28 cellular contexts compared by ENCODE assay signal in genomic region chr10:69944761-69945160, GRCh38.
DNase-seq lines count a peak whose midpoint lies in the region; ATAC-seq, FAIRE-seq and TF ChIP-seq lines count a peak whose summit lies in the region.
"Had no signal": no experiment of that assay in that cellular context is flagged by ENCODE, and none has a peak within 500 bp of the region (broad histone marks: within the 10 kb centered on the region; RNA-seq: fewer than 3 reads in every experiment).

No MANE protein-coding gene starts in this region.

- WGBS in HepG2 (ENCODE audit: low lambda C conversion rate) = 13% methylated on average over 6 of the region's 10 CpGs
- 69% methylated on average over 1 of the region's 10 CpGs for WGBS in right lobe of liver (ENCODE audit: insufficient coverage, low coverage, low lambda C conversion rate, missing lambda C conversion rate)
- WGBS in H1 (ENCODE audit: extremely low coverage in 1 of 2, insufficient coverage in 1 of 2, insufficient read length in 1 of 2, insufficient replicate concordance in 2 of 2, low coverage in 1 of 2, low lambda C conversion rate in 2 of 2, missing lambda C conversion rate in 1 of 2), 2 experiments = 87% methylated on average over 10 of the region's 10 CpGs; no CpG with 5 or more reads in 1 of the 2 experiments

- H3K56ac ChIP-seq in H1 (replicated peaks; ENCODE audit: insufficient read length, low read depth, low read length) = no peak overlapping the region

- CTCF ChIA-PET in HepG2 (lab: Yijun Ruan, JAX; ENCODE audit: low intra/inter-chr PET ratio, low total read pairs) (no interaction called here), PC-3 (lab: Charles Lee) (no interaction called here), H1 (lab: Charles Lee; ENCODE audit: partially characterized antibody) (interaction anchor here (0.9 to 9.8 kb wide), 3 partner anchors 14 to 154 kb away, joined by 3 to 94 read pairs (median 11); no protein-coding TSS in a partner anchor)

- H3K9ac ChIP-seq in HepG2 (ENCODE audit: insufficient read depth, low read depth, low read length) (no peak overlapping the region), PC-3 (ENCODE audit: low read length) (no peak overlapping the region), H1 (replicated peaks in 1 of 4; ENCODE audit: extremely low read depth in 1 of 4, low read depth in 3 of 4, low read length in 3 of 4) (no peak overlapping the region)
- H3K9ac ChIP-seq: BLaER1 had no signal

- DNase-seq in HepG2 (ENCODE audit: low spot score) (no peak), right lobe of liver (no peak), PC-3 (no peak), H1 (ENCODE audit: low read depth in 1 of 2, low spot score in 2 of 2) (no peak), thoracic aorta (ENCODE audit: low spot score) (no peak), HT-29 (ENCODE audit: low spot score) (no peak), NCI-H524 treated with DMSO at 0.1 percent for 48 hours (lab: John Stamatoyannopoulos, UW) (no peak)
- DNase-seq: 8988T; ACHN; BE2C; C1 segment of cervical spinal cord; CD4-positive, alpha-beta memory T cell; CD4-positive, CD25-positive, alpha-beta regulatory T cell; CD8-positive, alpha-beta memory T cell; COR-L47; DMS 273 treated with DMSO at 0.1 percent for 48 hours; DMS153; DMS53; DMS79; DND-41; EL; GDM1 had no signal

- no peak overlapping the region for H3K18ac ChIP-seq in H1 (ENCODE audit: extremely low read depth, low read length)

- H3K27ac ChIP-seq in HepG2 (ENCODE audit: extremely low read length, insufficient read depth, low read length) = no peak overlapping the region
- no peak overlapping the region for H3K27ac ChIP-seq in right lobe of liver
- no peak overlapping the region for H3K27ac ChIP-seq in PC-3 (ENCODE audit: low read length)
- H3K27ac ChIP-seq in H1 (ENCODE audit: low read depth, low read length) = no peak overlapping the region
- no peak overlapping the region for H3K27ac ChIP-seq in thoracic aorta
- H3K27ac ChIP-seq: BLaER1 had no signal

- H4K5ac ChIP-seq in H1 (ENCODE audit: insufficient read length, low read depth, low read length) = no peak overlapping the region

- no peak for FAIRE-seq in HepG2 (lab: Jason Lieb, UNC)
- no peak for FAIRE-seq in H1 (lab: Jason Lieb, UNC)
- FAIRE-seq: A204.1, GM12878, GM12892, GM18507 had no signal

- peak; percentile 65 for ATAC-seq in HepG2
- ATAC-seq in right lobe of liver = no peak
- peak; percentile 14; the same call in 1 of the 2 replicates for ATAC-seq in PC-3
- no peak for ATAC-seq in thoracic aorta (ENCODE audit: insufficient number of reproducible peaks, low FRiP score, low read depth)
- ATAC-seq in GM19455 (IDR thresholded peaks at IDR 0.05; ENCODE audit: unreplicated experiment) = no peak
- ATAC-seq: GM12878 had no signal

- TF ChIP-seq CTCF in HepG2 (CRISPR knock-in tag; IDR thresholded peaks at IDR 0.05) (no peak), right lobe of liver (IDR thresholded peaks at IDR 0.05) (no peak), PC-3 (conservative IDR thresholded peaks at IDR 0.05; ENCODE audit: low read depth, low read length) (no peak), H1 (IDR thresholded peaks at IDR 0.05; ENCODE audit: control extremely low read depth in 1 of 3, insufficient read depth in 1 of 3, low read depth in 1 of 3, low read length in 3 of 3) (no peak), thoracic aorta (IDR thresholded peaks at IDR 0.05) (peak; percentile 14)

- H2BK120ac ChIP-seq in H1 (replicated peaks; ENCODE audit: low read depth, low read length) = no peak overlapping the region

- no peak overlapping the region for H2BK20ac ChIP-seq in H1 (ENCODE audit: low read length)

- no peaks in the 10 kb centered on the region for H3K9me2 ChIP-seq in PC-3 (replicated peaks; ENCODE audit: low read length)

- H3K4me2 ChIP-seq in HepG2 (ENCODE audit: low read depth, low read length) = no peak overlapping the region
- H3K4me2 ChIP-seq in PC-3 (ENCODE audit: low read length) = no peak overlapping the region
- H3K4me2 ChIP-seq in H1 (ENCODE audit: insufficient read depth in 1 of 2, low read depth in 2 of 2, low read length in 2 of 2) = no peak overlapping the region
- H3K4me2 ChIP-seq: BLaER1 had no signal

- H3F3A ChIP-seq in PC-3 (ENCODE audit: low read length, unreplicated experiment) = no peaks in the 10 kb centered on the region

- H3K79me2 ChIP-seq in HepG2 (ENCODE audit: insufficient read depth, low read length) (no peaks in the 10 kb centered on the region), PC-3 (ENCODE audit: low read length) (no peaks in the 10 kb centered on the region), H1 (ENCODE audit: control insufficient read depth in 1 of 2, insufficient read depth in 2 of 2, low read length in 2 of 2) (no peaks in the 10 kb centered on the region)

- no peak overlapping the region for H4K8ac ChIP-seq in H1 (ENCODE audit: extremely low read depth, insufficient read depth, low read length)

- no peaks in the 10 kb centered on the region for H3K36me3 ChIP-seq in HepG2 (replicated peaks in 1 of 2; ENCODE audit: control insufficient read depth in 1 of 2, insufficient read depth in 2 of 2, low read length in 2 of 2)
- no peaks in the 10 kb centered on the region for H3K36me3 ChIP-seq in right lobe of liver
- H3K36me3 ChIP-seq in PC-3 (ENCODE audit: low read depth, low read length) = peaks cover 48% of the 10 kb centered on the region; the same call in 1 of the 2 replicates
- H3K36me3 ChIP-seq in H1 (ENCODE audit: control insufficient read depth in 2 of 4, insufficient read depth in 4 of 4, low read length in 3 of 4) = no peaks in the 10 kb centered on the region
- H3K36me3 ChIP-seq in thoracic aorta = no peaks in the 10 kb centered on the region
- H3K36me3 ChIP-seq: BE2C, BLaER1 had no signal

- no peak for TF ChIP-seq RAD21 in HepG2 (CRISPR knock-in tag; IDR thresholded peaks at IDR 0.05)
- TF ChIP-seq RAD21 in H1 (IDR thresholded peaks at IDR 0.05 in 1 of 2, conservative IDR thresholded peaks at IDR 0.05 in 1 of 2; ENCODE audit: low read depth in 2 of 2, low read length in 2 of 2) = no peak

- TF ChIP-seq POLR2A in HepG2 (IDR thresholded peaks at IDR 0.05; ENCODE audit: insufficient read depth in 1 of 2, low read depth in 2 of 2, low read length in 2 of 2) (no peak), right lobe of liver (IDR thresholded peaks at IDR 0.05) (no peak), H1 (IDR thresholded peaks at IDR 0.05; ENCODE audit: control extremely low read depth in 1 of 2, low read depth in 2 of 2, low read length in 2 of 2) (no peak)

- H2AFZ ChIP-seq in HepG2 (ENCODE audit: low read length) = no peak overlapping the region
- no peak overlapping the region for H2AFZ ChIP-seq in PC-3 (ENCODE audit: low read length)
- no peak overlapping the region for H2AFZ ChIP-seq in H1 (ENCODE audit: low read length)

- no peak overlapping the region for H4K91ac ChIP-seq in H1 (replicated peaks; ENCODE audit: insufficient read length, low read length)

- H4K20me1 ChIP-seq in HepG2 (ENCODE audit: insufficient read depth, low read length) (no peaks in the 10 kb centered on the region), PC-3 (ENCODE audit: low read length) (no peaks in the 10 kb centered on the region), H1 (replicated peaks in 1 of 2; ENCODE audit: control insufficient read depth in 1 of 2, insufficient read depth in 2 of 2, low read length in 2 of 2) (no peaks in the 10 kb centered on the region)
- H4K20me1 ChIP-seq: BLaER1 had no signal

- no peaks in the 10 kb centered on the region for H3K9me3 ChIP-seq in HepG2 (ENCODE audit: low read length)
- no peaks in the 10 kb centered on the region for H3K9me3 ChIP-seq in right lobe of liver
- H3K9me3 ChIP-seq in PC-3 (ENCODE audit: low read length) = no peaks in the 10 kb centered on the region
- no peaks in the 10 kb centered on the region for H3K9me3 ChIP-seq in H1 (ENCODE audit: insufficient read depth in 2 of 2, low read depth in 1 of 2, low read length in 1 of 2)
- no peaks in the 10 kb centered on the region for H3K9me3 ChIP-seq in thoracic aorta
- H3K9me3 ChIP-seq: BE2C had no signal

- no peak overlapping the region for H3K4ac ChIP-seq in H1 (replicated peaks; ENCODE audit: insufficient read length, low read depth, low read length)

- no peaks in the 10 kb centered on the region for H3K4me1 ChIP-seq in HepG2 (ENCODE audit: insufficient read depth, low read length)
- no peaks in the 10 kb centered on the region for H3K4me1 ChIP-seq in right lobe of liver
- H3K4me1 ChIP-seq in PC-3 (ENCODE audit: insufficient read depth, low read length) = no peaks in the 10 kb centered on the region
- H3K4me1 ChIP-seq in H1 (replicated peaks in 1 of 4; ENCODE audit: control insufficient read depth in 3 of 4, insufficient read depth in 4 of 4, low read length in 3 of 4) = no peaks in the 10 kb centered on the region
- H3K4me1 ChIP-seq in thoracic aorta (ENCODE audit: control insufficient read depth in 1 of 2, low read depth in 2 of 2) = peaks cover 0 to 58% of the 10 kb centered on the region in 2 donors
- H3K4me1 ChIP-seq: BE2C had no signal

- POLR2A ChIA-PET in HepG2 (lab: Yijun Ruan, JAX) (no interaction called here), PC-3 (lab: Charles Lee; ENCODE audit: unreplicated experiment) (no interaction called here), H1 (lab: Charles Lee; ENCODE audit: partially characterized antibody) (interaction anchor here (0.7 kb wide), 1 partner anchor 155 kb away, joined by 3 read pairs; no protein-coding TSS in a partner anchor)

- H3K79me1 ChIP-seq in H1 (ENCODE audit: low read depth, low read length) = no peaks in the 10 kb centered on the region; the same call in 1 of the 2 replicates

- H3K4me3 ChIP-seq in HepG2 (replicated peaks in 1 of 3; ENCODE audit: insufficient read depth in 1 of 3, low read depth in 2 of 3, low read length in 3 of 3) (no peak overlapping the region), right lobe of liver (no peak overlapping the region), PC-3 (ENCODE audit: low read length) (no peak overlapping the region), H1 (ENCODE audit: extremely low read depth in 1 of 4, insufficient read depth in 2 of 4, low read depth in 3 of 4, low read length in 4 of 4) (no peak overlapping the region), thoracic aorta (no peak overlapping the region)
- H3K4me3 ChIP-seq: BLaER1, GM12878 had no signal

- H3K23me2 ChIP-seq in H1 (ENCODE audit: low read depth, low read length) = no peaks in the 10 kb centered on the region; the same call in 1 of the 2 replicates

- no TSS peak for BruUV-seq in HepG2 (replicated peaks; lab: Mats Ljungman, UMichigan)
- no TSS peak for BruUV-seq in PC-3 (replicated peaks; lab: Mats Ljungman, UMichigan)

- no peak overlapping the region for H3K23ac ChIP-seq in H1 (ENCODE audit: insufficient read length)

- peaks cover 4 to 35% of the 10 kb centered on the region in 2 experiments; a peak in 3 of 5 replicates for H3K27me3 ChIP-seq in HepG2 (ENCODE audit: control insufficient read depth in 1 of 2, insufficient read depth in 2 of 2, low read length in 2 of 2)
- no peaks in the 10 kb centered on the region for H3K27me3 ChIP-seq in right lobe of liver
- H3K27me3 ChIP-seq in PC-3 (ENCODE audit: low read length) = no peaks in the 10 kb centered on the region
- no peaks in the 10 kb centered on the region for H3K27me3 ChIP-seq in H1 (replicated peaks in 1 of 4; ENCODE audit: control insufficient read depth in 3 of 4, extremely low read depth in 1 of 4, insufficient read depth in 3 of 4, low read length in 3 of 4)
- no peaks in the 10 kb centered on the region for H3K27me3 ChIP-seq in thoracic aorta (replicated peaks; ENCODE audit: insufficient read depth)
- H3K27me3 ChIP-seq: BE2C, BLaER1 had no signal

- H3K14ac ChIP-seq in H1 (ENCODE audit: insufficient read length) = no peak overlapping the region

- no peak overlapping the region for H2BK5ac ChIP-seq in H1 (ENCODE audit: low read depth, low read length)

- no peak overlapping the region for H2BK15ac ChIP-seq in H1 (ENCODE audit: low read length)

- in situ Hi-C loops in HepG2 (cut with HindIII; ENCODE audit: extremely low pct_ligation_motif_present, low pct_unique_long_range_greater_than_20kb) = no loop called here

- no peak overlapping the region for H2BK12ac ChIP-seq in H1 (ENCODE audit: low read depth, low read length)

- intact Hi-C loops in HepG2 (cut with micrococcal nuclease; ENCODE audit: unreplicated experiment) (no loop called here), right lobe of liver (cut with DNase I) (no loop called here), PC-3 (cut with micrococcal nuclease) (no loop called here)

- H2AK5ac ChIP-seq in H1 (ENCODE audit: low read depth, low read length) = 0 out of 2 replicates have a peak overlapping the region, but pooled peaks have one; percentile 39

- TF ChIP-seq EP300 in HepG2 (IDR thresholded peaks at IDR 0.05; ENCODE audit: low read depth in 2 of 2, low read length in 2 of 2) (no peak), HepG2 (CRISPR knock-in tag; IDR thresholded peaks at IDR 0.05; ENCODE audit: borderline replicate concordance) (no peak), H1 (IDR thresholded peaks at IDR 0.05; ENCODE audit: borderline replicate concordance in 1 of 2, low read depth in 2 of 2, low read length in 2 of 2) (no peak)

Comparison
In these comparisons a context has a peak if more than half of its experiments do, and no peak if none do; other contexts are left out.
1. ATAC-seq: peak in HepG2 (single experiment) and PC-3 (single experiment); none in right lobe of liver (0 of 4), thoracic aorta (single experiment) and GM19455 (single experiment).